ENCODE assay signal across 8 cellular contexts in the genomic region with DNA sequence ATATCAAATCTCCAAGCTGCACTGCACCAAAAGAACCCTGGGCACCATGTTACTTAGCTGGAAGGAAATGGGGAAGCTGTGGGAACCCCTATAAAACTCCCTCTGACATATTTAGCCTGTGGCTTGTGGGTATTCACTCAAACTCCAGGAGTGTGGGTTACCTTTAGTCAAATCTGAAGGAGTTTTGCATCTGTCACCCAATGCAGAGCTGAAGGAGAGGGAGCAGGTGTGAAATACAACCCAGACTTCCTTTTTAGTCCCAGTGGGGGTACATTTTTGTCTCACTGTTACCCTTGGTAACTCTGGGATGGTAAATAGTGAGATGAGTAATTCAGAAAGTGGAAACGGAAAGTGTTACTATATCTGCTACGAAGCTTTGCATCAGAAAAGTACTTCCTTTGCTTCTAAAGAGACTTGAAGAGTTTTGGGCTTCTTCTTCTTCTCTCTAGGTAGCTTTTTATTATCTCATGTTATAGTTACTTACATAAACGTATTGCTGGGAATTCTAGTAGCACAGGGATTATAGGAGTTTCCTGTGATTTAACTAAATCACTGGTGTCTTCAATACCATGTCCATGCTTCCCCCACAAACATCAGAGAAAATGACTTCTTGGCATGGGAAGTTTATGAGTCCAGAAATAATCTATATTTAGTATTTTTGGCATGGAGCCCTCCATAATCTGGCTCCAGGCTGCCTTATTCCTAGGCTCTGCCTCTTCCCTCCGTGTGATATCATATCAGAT.
A peak's percentile ranks its signal among the peaks of the same experiment; 100 is the strongest.
DNase-seq lines count a peak whose midpoint lies in the region; ATAC-seq and TF ChIP-seq lines count a peak whose summit lies in the region.

No MANE protein-coding gene starts in this region.

- no peak overlapping the region for H3K4me3 ChIP-seq in vagina

- H3K4me3 Mint-ChIP-seq in endothelial cell (ENCODE audit: unreplicated experiment) = no peak overlapping the region

- no peaks in the 10 kb centered on the region for H3K27me3 ChIP-seq in vagina

- no peaks in the 10 kb centered on the region for H3K9me3 ChIP-seq in vagina

- H3K36me3 ChIP-seq in vagina = no peaks in the 10 kb centered on the region

- H3K4me1 ChIP-seq in vagina = no peaks in the 10 kb centered on the region

- H3K27me3 Mint-ChIP-seq in endothelial cell (ENCODE audit: unreplicated experiment) = peaks cover 2% of the 10 kb centered on the region

- no peak overlapping the region for H3K27ac ChIP-seq in vagina

- no peaks in the 10 kb centered on the region for H3K4me1 Mint-ChIP-seq in endothelial cell (ENCODE audit: unreplicated experiment)

- no peak overlapping the region for H3K27ac Mint-ChIP-seq in endothelial cell (ENCODE audit: unreplicated experiment)

- no peak for TF ChIP-seq POLR2A in vagina (IDR thresholded peaks at IDR 0.05)

- DNase-seq in activated CD4-positive, alpha-beta T cell treated with anti-CD3 and anti-CD28 coated beads for 48 hours = peak; percentile 35
- DNase-seq in activated CD4-positive, alpha-beta T cell treated with anti-CD3 and anti-CD28 coated beads, Interleukin-2, amount 50 U/mL, for 4 hours = no peak
- DNase-seq in NCI-H226 (peak; percentile 29), medulla oblongata (ENCODE audit: extremely low spot score) (peak; percentile 57), endothelial cell (ENCODE audit: low spot score) (no peak), NCI-H2029 (lab: John Stamatoyannopoulos, UW) (no peak), vagina (ENCODE audit: extremely low spot score in 2 of 2) (no peak)

- no peak for TF ChIP-seq CTCF in endothelial cell (IDR thresholded peaks at IDR 0.05; ENCODE audit: unreplicated experiment)
- TF ChIP-seq CTCF in vagina (IDR thresholded peaks at IDR 0.05) = no peak

- intact Hi-C loops in vagina (cut with DNase I) = no loop called here

- peak; percentile 83 for ATAC-seq in HG02938 (IDR thresholded peaks at IDR 0.05; ENCODE audit: unreplicated experiment)

- H3K9me3 Mint-ChIP-seq in endothelial cell (ENCODE audit: unreplicated experiment) = no peaks in the 10 kb centered on the region

- H3K36me3 Mint-ChIP-seq in endothelial cell (ENCODE audit: low read depth, unreplicated experiment) = no peaks in the 10 kb centered on the region

Comparison
In these comparisons a context has a peak if more than half of its experiments do, and no peak if none do; other contexts are left out.
1. DNase-seq: peak in activated CD4-positive, alpha-beta T cell treated with anti-CD3 and anti-CD28 coated beads for 48 hours (single experiment), NCI-H226 (single experiment) and medulla oblongata (single experiment); none in activated CD4-positive, alpha-beta T cell treated with anti-CD3 and anti-CD28 coated beads, Interleukin-2, amount 50 U/mL, for 4 hours (0 of 2), endothelial cell (single experiment), NCI-H2029 (single experiment) and vagina (0 of 2).